In the genomic region with DNA sequence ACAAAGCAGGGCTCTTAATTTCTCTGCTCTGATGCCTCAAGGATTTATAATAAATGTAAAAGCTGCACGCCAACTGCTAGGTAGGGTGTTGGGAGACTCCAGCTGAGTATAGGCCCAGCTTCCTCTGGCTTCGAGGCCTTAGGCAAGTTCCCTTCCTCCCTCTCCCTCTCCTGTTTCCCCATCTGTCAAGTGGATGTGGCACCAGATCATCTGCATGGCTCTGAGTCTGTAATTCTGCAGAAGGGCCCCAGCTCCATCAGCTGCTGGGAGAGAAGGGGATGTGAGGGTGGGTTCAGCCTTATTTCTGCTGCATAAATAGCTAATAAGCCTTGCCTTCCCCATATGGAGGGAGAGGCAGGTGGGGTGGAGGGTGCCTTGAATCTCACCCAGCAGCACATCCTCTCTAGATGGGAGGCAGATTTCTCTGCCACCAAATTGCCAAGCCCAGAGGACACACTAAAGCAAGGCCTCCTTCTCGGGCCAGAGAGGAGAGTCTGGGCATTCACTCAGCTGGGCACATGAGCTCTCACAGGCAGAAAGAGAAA, we compare ENCODE assay signal across 16 cellular contexts. TPM values are rescaled to one million over a fixed set of nuclear protein-coding genes. Genes with fewer than 3 reads are reported as not detected.
DNase-seq lines count a peak whose midpoint lies in the region; ATAC-seq and TF ChIP-seq lines count a peak whose summit lies in the region.
"Had no signal": no experiment of that assay in that cellular context is flagged by ENCODE, and none has a peak within 500 bp of the region (broad histone marks: within the 10 kb centered on the region; RNA-seq: fewer than 3 reads in every experiment).

No MANE protein-coding gene starts in this region.

- no peaks in the 10 kb centered on the region for H3K9me3 Mint-ChIP-seq in activated T-helper 17 cell treated with anti-CD3 and anti-CD28 coated beads, Interleukin-2, amount 50 U/mL, for 72 hours
- H3K9me3 Mint-ChIP-seq in type B pancreatic cell = no peaks in the 10 kb centered on the region
- no peaks in the 10 kb centered on the region for H3K9me3 Mint-ChIP-seq in activated T-helper 2 cell treated with anti-CD3 and anti-CD28 coated beads, Interferon-gamma antibody, Interleukin-2, Interleukin-4, amounts not matched to agents 10 μg/mL and 5 μg/mL and 100 μg/mL, durations not matched to agents 14 hours and 24 hours and 36 hours

- H3K9me3 ChIP-seq in heart right ventricle = no peaks in the 10 kb centered on the region
- H3K9me3 ChIP-seq: MG63 had no signal

- no peak overlapping the region for H3K4me3 Mint-ChIP-seq in activated T-helper 17 cell treated with anti-CD3 and anti-CD28 coated beads, Interleukin-2, amount 50 U/mL, for 72 hours
- H3K4me3 Mint-ChIP-seq in type B pancreatic cell = peak overlapping the region; percentile 55
- no peak overlapping the region for H3K4me3 Mint-ChIP-seq in activated T-helper 2 cell treated with anti-CD3 and anti-CD28 coated beads, Interferon-gamma antibody, Interleukin-2, Interleukin-4, amounts not matched to agents 10 μg/mL and 5 μg/mL and 100 μg/mL, durations not matched to agents 14 hours and 24 hours and 36 hours (ENCODE audit: low read depth)

- no peaks in the 10 kb centered on the region for H3K27me3 ChIP-seq in heart right ventricle
- H3K27me3 ChIP-seq: MG63 had no signal

- ATAC-seq in activated T-helper 17 cell treated with anti-CD3 and anti-CD28 coated beads, Interleukin-2, amount 50 U/mL, for 72 hours (replicated peaks) = no peak
- ATAC-seq in heart right ventricle = no peak
- ATAC-seq: HepG2, Panc1 had no signal

- H3K4me1 Mint-ChIP-seq in activated T-helper 17 cell treated with anti-CD3 and anti-CD28 coated beads, Interleukin-2, amount 50 U/mL, for 72 hours = peaks cover 20% of the 10 kb centered on the region
- peaks cover 41% of the 10 kb centered on the region for H3K4me1 Mint-ChIP-seq in type B pancreatic cell (ENCODE audit: unreplicated experiment)
- peaks cover 19% of the 10 kb centered on the region for H3K4me1 Mint-ChIP-seq in activated T-helper 2 cell treated with anti-CD3 and anti-CD28 coated beads, Interferon-gamma antibody, Interleukin-2, Interleukin-4, amounts not matched to agents 10 μg/mL and 5 μg/mL and 100 μg/mL, durations not matched to agents 14 hours and 24 hours and 36 hours (ENCODE audit: low read depth)

- peaks cover 3 to 36% (median 16%) of the 10 kb centered on the region in 9 donors for H3K4me1 ChIP-seq in heart right ventricle

- intact Hi-C loops in activated T-helper 2 cell treated with anti-CD3 and anti-CD28 coated beads, Interferon-gamma antibody, Interleukin-2, Interleukin-4, amounts not matched to agents 10 μg/mL and 5 μg/mL and 100 μg/mL, durations not matched to agents 14 hours and 24 hours and 36 hours (cut with micrococcal nuclease) = no loop called here
- intact Hi-C loops in heart right ventricle (cut with DNase I) = loop anchor here in 1 of 10 donors (5.0 kb wide), 1 partner anchor 36 kb away; no protein-coding TSS in a partner anchor

- 87 to 92% methylated on average over 3 of the region's 3 CpGs for WGBS in heart right ventricle, 2 donors

- no peak for TF ChIP-seq CTCF in type B pancreatic cell (conservative IDR thresholded peaks at IDR 0.05)
- TF ChIP-seq CTCF in heart right ventricle (IDR thresholded peaks at IDR 0.05) = no peak

- H3K36me3 Mint-ChIP-seq in activated T-helper 17 cell treated with anti-CD3 and anti-CD28 coated beads, Interleukin-2, amount 50 U/mL, for 72 hours (ENCODE audit: low read depth) = no peaks in the 10 kb centered on the region
- no peaks in the 10 kb centered on the region for H3K36me3 Mint-ChIP-seq in type B pancreatic cell
- H3K36me3 Mint-ChIP-seq in activated T-helper 2 cell treated with anti-CD3 and anti-CD28 coated beads, Interferon-gamma antibody, Interleukin-2, Interleukin-4, amounts not matched to agents 10 μg/mL and 5 μg/mL and 100 μg/mL, durations not matched to agents 14 hours and 24 hours and 36 hours (ENCODE audit: low read depth) = no peaks in the 10 kb centered on the region

- no peak overlapping the region for H3K27ac ChIP-seq in heart right ventricle
- H3K27ac ChIP-seq: KMS-11 had no signal

- H3K27ac Mint-ChIP-seq in activated T-helper 17 cell treated with anti-CD3 and anti-CD28 coated beads, Interleukin-2, amount 50 U/mL, for 72 hours = peak overlapping the region; percentile 3
- H3K27ac Mint-ChIP-seq in type B pancreatic cell = no peak overlapping the region
- H3K27ac Mint-ChIP-seq in activated T-helper 2 cell treated with anti-CD3 and anti-CD28 coated beads, Interferon-gamma antibody, Interleukin-2, Interleukin-4, amounts not matched to agents 10 μg/mL and 5 μg/mL and 100 μg/mL, durations not matched to agents 14 hours and 24 hours and 36 hours = no peak overlapping the region

- H3K4me3 ChIP-seq in heart right ventricle = no peak overlapping the region
- H3K4me3 ChIP-seq: MG63 had no signal

- peak; percentile 41 for DNase-seq in activated CD8-positive, alpha-beta memory T cell treated with anti-CD3 and anti-CD28 coated beads for 24 hours
- DNase-seq in activated CD8-positive, alpha-beta memory T cell treated with anti-CD3 and anti-CD28 coated beads, Interleukin-2, amount 50 U/mL, for 48 hours = no peak
- DNase-seq in myocyte (ENCODE audit: low read depth) = peak; percentile 23
- DNase-seq in type B pancreatic cell (ENCODE audit: extremely low spot score, unreplicated experiment) = peak; percentile 27
- no peak for DNase-seq in NCI-H748 treated with DMSO at 0.1 percent for 48 hours (lab: John Stamatoyannopoulos, UW)
- no peak for DNase-seq in activated T-helper 2 cell treated with anti-CD3 and anti-CD28 coated beads, Interferon-gamma antibody, Interleukin-2, Interleukin-4, amounts not matched to agents 10 μg/mL and 5 μg/mL and 100 μg/mL, durations not matched to agents 14 hours and 24 hours and 36 hours (ENCODE audit: low spot score)
- DNase-seq in heart right ventricle = no peak
- DNase-seq: C1 segment of cervical spinal cord, MG63, NCI-H2029, NCI-H510A treated with DMSO at 0.1 percent for 48 hours, Right ventricle myocardium superior had no signal

- no peaks in the 10 kb centered on the region for H3K27me3 Mint-ChIP-seq in activated T-helper 17 cell treated with anti-CD3 and anti-CD28 coated beads, Interleukin-2, amount 50 U/mL, for 72 hours
- peaks cover 3% of the 10 kb centered on the region for H3K27me3 Mint-ChIP-seq in type B pancreatic cell
- H3K27me3 Mint-ChIP-seq in activated T-helper 2 cell treated with anti-CD3 and anti-CD28 coated beads, Interferon-gamma antibody, Interleukin-2, Interleukin-4, amounts not matched to agents 10 μg/mL and 5 μg/mL and 100 μg/mL, durations not matched to agents 14 hours and 24 hours and 36 hours (ENCODE audit: low read depth) = peaks cover 8% of the 10 kb centered on the region

- peaks cover 0 to 25% (median 0%) of the 10 kb centered on the region in 9 donors for H3K36me3 ChIP-seq in heart right ventricle
- H3K36me3 ChIP-seq: MG63 had no signal

RNA-seq across cellular contexts. Expression of gene TRIM62, which starts 3.8 kb away (rescaled TPM):
- 1 to 10 TPM; 4.3 to 6.5 TPM for total RNA-seq in activated T-helper 17 cell treated with anti-CD3 and anti-CD28 coated beads, Interleukin-2, amount 50 U/mL, for 72 hours
- 16.8 and 20.8 TPM in 2 replicates for total RNA-seq in myocyte
- polyA plus RNA-seq in myocyte (2012) = 7.5 TPM
- 14.0 and 20.8 TPM in 2 replicates for total RNA-seq in type B pancreatic cell (ENCODE audit: low replicate concordance)
- total RNA-seq in activated T-helper 2 cell treated with anti-CD3 and anti-CD28 coated beads, Interferon-gamma antibody, Interleukin-2, Interleukin-4, amounts not matched to agents 10 μg/mL and 5 μg/mL and 100 μg/mL, durations not matched to agents 14 hours and 24 hours and 36 hours = 5.0 and 5.6 TPM in 2 replicates
- 1 to 10 TPM; 2.0 to 3.7 (median 2.8) TPM for total RNA-seq in heart right ventricle
- polyA plus RNA-seq in heart right ventricle = 1 to 10 TPM; 2.4 to 2.5 TPM

Comparison
In these comparisons a context has a peak if more than half of its experiments do, and no peak if none do; other contexts are left out.
1. DNase-seq: peak in activated CD8-positive, alpha-beta memory T cell treated with anti-CD3 and anti-CD28 coated beads for 24 hours (single experiment), myocyte (single experiment) and type B pancreatic cell (single experiment); none in activated CD8-positive, alpha-beta memory T cell treated with anti-CD3 and anti-CD28 coated beads, Interleukin-2, amount 50 U/mL, for 48 hours (single experiment), NCI-H748 treated with DMSO at 0.1 percent for 48 hours (single experiment), activated T-helper 2 cell treated with anti-CD3 and anti-CD28 coated beads, Interferon-gamma antibody, Interleukin-2, Interleukin-4, amounts not matched to agents 10 μg/mL and 5 μg/mL and 100 μg/mL, durations not matched to agents 14 hours and 24 hours and 36 hours (single experiment) and heart right ventricle (0 of 2).